In genomic region chr19:5908773-5909442, GRCh38 we compare ENCODE assay signal across 1 cellular context.
TF ChIP-seq lines count a peak whose summit lies in the region.

No MANE protein-coding gene starts in this region.

TF ChIP-seq in HepG2, 621 proteins besides CTCF, POLR2A, EP300 and RAD21 (continued from another document and continues in another):
- TF ChIP-seq AFF4 (CRISPR knock-in tag; IDR thresholded peaks at IDR 0.05) = no peak; the same call in 1 of the 2 replicates
- no peak for TF ChIP-seq ZMAT5 (CRISPR knock-in tag; IDR thresholded peaks at IDR 0.05; ENCODE audit: borderline replicate concordance, low read depth)
- no peak for TF ChIP-seq REXO4 (CRISPR knock-in tag; IDR thresholded peaks at IDR 0.05; ENCODE audit: borderline replicate concordance)
- TF ChIP-seq ZNF639 (CRISPR knock-in tag; conservative IDR thresholded peaks at IDR 0.05) = peak; percentile 56; the same call in 1 of the 2 replicates
- no peak for TF ChIP-seq ZNF891 (CRISPR knock-in tag; IDR thresholded peaks at IDR 0.05)
- no peak for TF ChIP-seq TEAD2 (CRISPR knock-in tag; IDR thresholded peaks at IDR 0.05)
- TF ChIP-seq SMARCE1 (IDR thresholded peaks at IDR 0.05; ENCODE audit: borderline replicate concordance) = no peak
- no peak for TF ChIP-seq PREB (CRISPR knock-in tag; IDR thresholded peaks at IDR 0.05)
- no peak for TF ChIP-seq MLX (CRISPR knock-in tag; IDR thresholded peaks at IDR 0.05)
- no peak for TF ChIP-seq IRF9 (CRISPR knock-in tag; IDR thresholded peaks at IDR 0.05; ENCODE audit: borderline replicate concordance)
- TF ChIP-seq YY1 (IDR thresholded peaks at IDR 0.05; ENCODE audit: insufficient read depth, insufficient replicate concordance, low read depth, low read length) = no peak
- TF ChIP-seq ZNF407 (CRISPR knock-in tag; IDR thresholded peaks at IDR 0.05; ENCODE audit: not compliant biosample characterization) = no peak
- no peak for TF ChIP-seq ZNF512 (CRISPR knock-in tag; IDR thresholded peaks at IDR 0.05)
- TF ChIP-seq NFRKB (IDR thresholded peaks at IDR 0.05) = no peak
- peak; percentile 71; the same call in 1 of the 2 replicates for TF ChIP-seq ZNF768 (CRISPR knock-in tag; IDR thresholded peaks at IDR 0.05)
- no peak for TF ChIP-seq RNF219 (CRISPR knock-in tag; IDR thresholded peaks at IDR 0.05)
- no peak for TF ChIP-seq NKX3-1 (CRISPR knock-in tag; IDR thresholded peaks at IDR 0.05)
- no peak for TF ChIP-seq RFX3 (CRISPR knock-in tag; IDR thresholded peaks at IDR 0.05)
- TF ChIP-seq ZNF550 (CRISPR knock-in tag; IDR thresholded peaks at IDR 0.05; ENCODE audit: borderline replicate concordance) = no peak
- TF ChIP-seq ZNF3 (CRISPR knock-in tag; IDR thresholded peaks at IDR 0.05) = no peak
- no peak for TF ChIP-seq MZF1 (CRISPR knock-in tag; IDR thresholded peaks at IDR 0.05; ENCODE audit: borderline replicate concordance)
- TF ChIP-seq ZNF788 (CRISPR knock-in tag; IDR thresholded peaks at IDR 0.05; ENCODE audit: borderline replicate concordance) = 0 out of 2 replicates have a peak, but pooled peaks have one; percentile 53
- TF ChIP-seq KDM4B (CRISPR knock-in tag; IDR thresholded peaks at IDR 0.05) = 0 out of 2 replicates have a peak, but pooled peaks have one; percentile 36
- TF ChIP-seq ZSCAN20 (CRISPR knock-in tag; IDR thresholded peaks at IDR 0.05; ENCODE audit: borderline replicate concordance) = no peak
- peak; percentile 44; the same call in 1 of the 2 replicates for TF ChIP-seq IRF2 (CRISPR knock-in tag; IDR thresholded peaks at IDR 0.05)
- no peak for TF ChIP-seq BRD4 (CRISPR knock-in tag; IDR thresholded peaks at IDR 0.05)
- TF ChIP-seq TRAFD1 (CRISPR knock-in tag; IDR thresholded peaks at IDR 0.05; ENCODE audit: borderline replicate concordance) = no peak
- peak; percentile 25; the same call in 1 of the 2 replicates for TF ChIP-seq SKIL (CRISPR knock-in tag; IDR thresholded peaks at IDR 0.05; ENCODE audit: borderline replicate concordance)
